Comparison of ENCODE assay signal across 8 cellular contexts in genomic region chr20:43658068-43658722, GRCh38. TPM values are rescaled to one million over a fixed set of nuclear protein-coding genes. Genes with fewer than 3 reads are reported as not detected.
A peak's percentile ranks its signal among the peaks of the same experiment; 100 is the strongest.
DNase-seq lines count a peak whose midpoint lies in the region; ATAC-seq and TF ChIP-seq lines count a peak whose summit lies in the region.

No MANE protein-coding gene starts in this region.

- no peak for TF ChIP-seq POLR2A in sigmoid colon (IDR thresholded peaks at IDR 0.05)

- no peak for TF ChIP-seq EP300 in sigmoid colon (IDR thresholded peaks at IDR 0.05)

- intact Hi-C loops in activated CD4-positive, alpha-beta T cell treated with anti-CD3 and anti-CD28 coated beads, Interleukin-2, amount 10 ng/mL, durations not matched to agents 24 days and 14 days (cut with micrococcal nuclease) = no loop called here
- intact Hi-C loops in sigmoid colon (cut with DNase I) = no loop called here

- no peaks in the 10 kb centered on the region for H3K9me3 ChIP-seq in sigmoid colon

- no peaks in the 10 kb centered on the region for H3K36me3 Mint-ChIP-seq in activated CD4-positive, alpha-beta T cell treated with anti-CD3 and anti-CD28 coated beads, Interleukin-2, amount 10 ng/mL, durations not matched to agents 24 days and 14 days (ENCODE audit: low read depth)

- no peak for DNase-seq in GM06990 (ENCODE audit: extremely low read depth, insufficient read length)
- peak; percentile 68 for DNase-seq in activated CD4-positive, alpha-beta T cell treated with anti-CD3 and anti-CD28 coated beads, Interleukin-2, amount 10 ng/mL, durations not matched to agents 24 days and 14 days
- peak; percentile 19 for DNase-seq in fibroblast of peridontal ligament (ENCODE audit: extremely low read depth)
- no peak for DNase-seq in sigmoid colon
- DNase-seq in NCI-H1436 (lab: John Stamatoyannopoulos, UW) = no peak
- no peak for DNase-seq in hippocampal formation (lab: John Stamatoyannopoulos, UW)

- H3K4me3 ChIP-seq in GM06990 (replicated peaks; ENCODE audit: low read depth, low read length) (peak overlapping the region; percentile 97), sigmoid colon (peak overlapping the region in 3 of 4 donors; percentile 49 to 66 (median 57))

- no peaks in the 10 kb centered on the region for H3K27me3 ChIP-seq in GM06990 (replicated peaks; ENCODE audit: control insufficient read depth, insufficient read depth, low read length)
- H3K27me3 ChIP-seq in sigmoid colon = no peaks in the 10 kb centered on the region

- peak overlapping the region; percentile 94 for H3K27ac Mint-ChIP-seq in activated CD4-positive, alpha-beta T cell treated with anti-CD3 and anti-CD28 coated beads, Interleukin-2, amount 10 ng/mL, durations not matched to agents 24 days and 14 days

- ATAC-seq in HG03378 (IDR thresholded peaks at IDR 0.05; ENCODE audit: unreplicated experiment) = peak; percentile 23
- no peak for ATAC-seq in HG03520 (IDR thresholded peaks at IDR 0.05; ENCODE audit: unreplicated experiment)

- TF ChIP-seq CTCF in GM06990 (IDR thresholded peaks at IDR 0.05; ENCODE audit: insufficient read depth, low read length, poor library complexity, severe bottlenecking) (peak; percentile 15), sigmoid colon (IDR thresholded peaks at IDR 0.05) (no peak)

- 62 to 75% methylated on average over 11 of the region's 11 CpGs for WGBS in sigmoid colon, 2 donors

- peaks cover 0 to 16% (median 3%) of the 10 kb centered on the region in 4 donors for H3K4me1 ChIP-seq in sigmoid colon

- H3K36me3 ChIP-seq in GM06990 (ENCODE audit: control insufficient read depth, insufficient read depth, low read length) (no peaks in the 10 kb centered on the region), sigmoid colon (no peaks in the 10 kb centered on the region)

- peak overlapping the region; percentile 94 for H3K4me3 Mint-ChIP-seq in activated CD4-positive, alpha-beta T cell treated with anti-CD3 and anti-CD28 coated beads, Interleukin-2, amount 10 ng/mL, durations not matched to agents 24 days and 14 days

- no peaks in the 10 kb centered on the region for H3K9me3 Mint-ChIP-seq in activated CD4-positive, alpha-beta T cell treated with anti-CD3 and anti-CD28 coated beads, Interleukin-2, amount 10 ng/mL, durations not matched to agents 24 days and 14 days

- H3K4me1 Mint-ChIP-seq in activated CD4-positive, alpha-beta T cell treated with anti-CD3 and anti-CD28 coated beads, Interleukin-2, amount 10 ng/mL, durations not matched to agents 24 days and 14 days = peaks cover 8% of the 10 kb centered on the region

- no peaks in the 10 kb centered on the region for H3K27me3 Mint-ChIP-seq in activated CD4-positive, alpha-beta T cell treated with anti-CD3 and anti-CD28 coated beads, Interleukin-2, amount 10 ng/mL, durations not matched to agents 24 days and 14 days

- no peak overlapping the region for H3K27ac ChIP-seq in sigmoid colon

RNA-seq across cellular contexts. Expression of gene MYBL2, which starts 8.7 kb away (rescaled TPM):
- 108 and 110 TPM in 2 replicates for total RNA-seq in activated CD4-positive, alpha-beta T cell treated with anti-CD3 and anti-CD28 coated beads, Interleukin-2, amount 10 ng/mL, durations not matched to agents 24 days and 14 days
- under 1 TPM in 1 of 4 donors, not detected in 3; 0.27 TPM for total RNA-seq in sigmoid colon
- 10 to 100 TPM in 1 of 3 donors, 1 to 10 TPM in 2; 1.2 to 40.6 (median 6.9) TPM for polyA plus RNA-seq in sigmoid colon

Comparison
In these comparisons a context has a peak if more than half of its experiments do, and no peak if none do; other contexts are left out.
1. DNase-seq: peak in activated CD4-positive, alpha-beta T cell treated with anti-CD3 and anti-CD28 coated beads, Interleukin-2, amount 10 ng/mL, durations not matched to agents 24 days and 14 days (single experiment) and fibroblast of peridontal ligament (single experiment); none in GM06990 (single experiment), sigmoid colon (single experiment), NCI-H1436 (single experiment) and hippocampal formation (0 of 2).
2. RNA of gene MYBL2, which starts 8.7 kb away (total RNA-seq): 108 to 110 TPM in activated CD4-positive, alpha-beta T cell treated with anti-CD3 and anti-CD28 coated beads, Interleukin-2, amount 10 ng/mL, durations not matched to agents 24 days and 14 days; 0.27 TPM in sigmoid colon; every median in the first group is over 10 times any median in the second.